ENCODE assay signal across 17 cellular contexts in genomic region chr10:124493191-124493936, GRCh38. TPM values are rescaled to one million over a fixed set of nuclear protein-coding genes. Genes with fewer than 3 reads are reported as not detected.
DNase-seq lines count a peak whose midpoint lies in the region; ATAC-seq, FAIRE-seq and TF ChIP-seq lines count a peak whose summit lies in the region.
"Had no signal": no experiment of that assay in that cellular context is flagged by ENCODE, and none has a peak within 500 bp of the region (broad histone marks: within the 10 kb centered on the region; RNA-seq: fewer than 3 reads in every experiment).

No MANE protein-coding gene starts in this region.

- intact Hi-C loops in Panc1 (cut with micrococcal nuclease; ENCODE audit: unreplicated experiment) (no loop called here), ovary (cut with DNase I) (no loop called here)

- H3K4me3 ChIP-seq in Panc1 (ENCODE audit: low read depth in 2 of 2, low read length in 2 of 2) (no peak overlapping the region), ovary (no peak overlapping the region)
- H3K4me3 ChIP-seq: hepatocyte, left ventricle myocardium inferior, tibial nerve had no signal

- no peak for TF ChIP-seq POLR2A in ovary (IDR thresholded peaks at IDR 0.05)

- H3K9me3 ChIP-seq in Panc1 (ENCODE audit: control insufficient read depth, insufficient read depth, low read depth, low read length) (no peaks in the 10 kb centered on the region), ovary (no peaks in the 10 kb centered on the region)
- H3K9me3 ChIP-seq: left ventricle myocardium inferior, tibial nerve had no signal

- POLR2A ChIA-PET in Panc1 (lab: Charles Lee) = interaction anchor here (0.7 kb wide), 1 partner anchor 541 kb away, joined by 3 read pairs; no protein-coding TSS in a partner anchor

- ATAC-seq in Panc1 (no peak), naive B cell (ENCODE audit: low read depth in 2 of 2) (peak in 1 of 2 donors; percentile 33)

- H3K4me1 Mint-ChIP-seq in naive B cell = peaks cover 9 to 16% (median 11%) of the 10 kb centered on the region in 3 donors

- FAIRE-seq in D721Med (lab: Jason Lieb, UNC) = no peak

- peak overlapping the region in 1 of 6 donors; percentile 34 for H3K27ac Mint-ChIP-seq in naive B cell

- CTCF ChIA-PET in Panc1 (lab: Charles Lee) = interaction anchor here (0.7 kb wide), 1 partner anchor 186 kb away, joined by 3 read pairs; no protein-coding TSS in a partner anchor

- WGBS in ovary, 3 donors = 75 to 78% (median 77%) methylated on average over 23 of the region's 23 CpGs

- peak; percentile 30 for DNase-seq in DMS153 (lab: John Stamatoyannopoulos, UW)
- DNase-seq in DMS153 treated with DMSO at 0.1 percent for 48 hours (lab: John Stamatoyannopoulos, UW; ENCODE audit: unreplicated experiment) = no peak
- peak; percentile 34 for DNase-seq in NCI-H1092 treated with DMSO at 0.1 percent for 48 hours (lab: John Stamatoyannopoulos, UW)
- no peak for DNase-seq in Panc1 (ENCODE audit: low read depth, low spot score)
- no peak for DNase-seq in naive B cell
- no peak for DNase-seq in activated gamma-delta T cell treated with Interleukin-2 at 50 U/mL for 16 hours
- no peak for DNase-seq in D721Med (ENCODE audit: insufficient read length, low spot score)
- DNase-seq in ovary = no peak
- DNase-seq: activated CD8-positive, alpha-beta memory T cell treated with anti-CD3 and anti-CD28 coated beads for 24 hours; left ventricle myocardium inferior; occipital lobe had no signal

- H3K36me3 ChIP-seq in Panc1 (ENCODE audit: control insufficient read depth, insufficient read depth, low read length) (no peaks in the 10 kb centered on the region), ovary (no peaks in the 10 kb centered on the region)
- H3K36me3 ChIP-seq: left ventricle myocardium inferior had no signal

- H3K27me3 Mint-ChIP-seq in naive B cell = no peaks in the 10 kb centered on the region

- BruUV-seq in Panc1 (replicated peaks; lab: Mats Ljungman, UMichigan) = TSS peak; percentile 29

- H3K27me3 ChIP-seq in Panc1 (ENCODE audit: control insufficient read depth, insufficient read depth, low read length) (no peaks in the 10 kb centered on the region), ovary (no peaks in the 10 kb centered on the region)
- H3K27me3 ChIP-seq: hepatocyte, tibial nerve had no signal

- H3K36me3 Mint-ChIP-seq in naive B cell = peaks cover 9 to 15% of the 10 kb centered on the region in 2 donors

- no peaks in the 10 kb centered on the region for H3K9me3 Mint-ChIP-seq in naive B cell

- H3K4me3 Mint-ChIP-seq in naive B cell = peak overlapping the region in 5 of 8 donors; percentile 31 to 78 (median 49)

- H3K27ac ChIP-seq in Panc1 (ENCODE audit: low read length) (no peak overlapping the region), ovary (no peak overlapping the region)
- H3K27ac ChIP-seq: 22Rv1, epithelial cell of prostate, hepatocyte, left ventricle myocardium inferior, tibial nerve had no signal

- TF ChIP-seq EP300 in ovary (IDR thresholded peaks at IDR 0.05) = no peak

- TF ChIP-seq CTCF in Panc1 (IDR thresholded peaks at IDR 0.05) (no peak), D721Med (IDR thresholded peaks at IDR 0.05; ENCODE audit: insufficient read depth, missing control alignments) (no peak), ovary (IDR thresholded peaks at IDR 0.05) (no peak)

- in situ Hi-C loops in Panc1 (cut with HindIII; ENCODE audit: low pct_unique_long_range_greater_than_20kb, low sequenced_read_pairs) = no loop called here

- H3K4me1 ChIP-seq in Panc1 (ENCODE audit: control insufficient read depth, insufficient read depth, low read length) (no peaks in the 10 kb centered on the region), ovary (ENCODE audit: insufficient read depth) (no peaks in the 10 kb centered on the region)
- H3K4me1 ChIP-seq: left ventricle myocardium inferior, tibial nerve had no signal

RNA-seq across cellular contexts. Expression of gene LHPP, which starts 31.7 kb away (rescaled TPM):
- total RNA-seq in Panc1 (2021; ENCODE audit: unreplicated experiment) (15.0 TPM), ovary (10 to 100 TPM in 5 of 7 donors, 1 to 10 TPM in 2; 4.3 to 19.9 (median 12.6) TPM)
- 29.6 TPM for polyA plus RNA-seq in Panc1 (2012; ENCODE audit: insufficient read length)
- polyA plus RNA-seq in naive B cell (ENCODE audit: low read depth in 6 of 6) (10 to 100 TPM; 30.5 to 89.2 (median 55.6) TPM), ovary (10 to 100 TPM in 1 of 2 donors, 1 to 10 TPM in 1; 8.7 to 18.4 TPM)

RNA-seq across cellular contexts. Expression of gene NKX1-2, which starts 43.5 kb away (rescaled TPM):
- total RNA-seq in Panc1 (2021; ENCODE audit: unreplicated experiment) (0.15 TPM), ovary (under 1 TPM in 1 of 7 donors, not detected in 6; 0.05 TPM)
- polyA plus RNA-seq in Panc1 (2012; ENCODE audit: insufficient read length) = 0.08 TPM
- polyA plus RNA-seq in naive B cell (ENCODE audit: low read depth in 6 of 6) (not detected), ovary (not detected)
- total RNA-seq: left ventricle myocardium inferior, RPMI7951, tibial nerve had no signal
- polyA plus RNA-seq: adipose tissue had no signal

Comparison
In these comparisons a context has a peak if more than half of its experiments do, and no peak if none do; other contexts are left out.
1. DNase-seq: peak in DMS153 (single experiment) and NCI-H1092 treated with DMSO at 0.1 percent for 48 hours (single experiment); none in DMS153 treated with DMSO at 0.1 percent for 48 hours (single experiment), Panc1 (single experiment), naive B cell (single experiment), activated gamma-delta T cell treated with Interleukin-2 at 50 U/mL for 16 hours (single experiment), D721Med (single experiment) and ovary (0 of 5).